10 cellular contexts compared by ENCODE assay signal in genomic region chr1:201696217-201696761, GRCh38.
DNase-seq lines count a peak whose midpoint lies in the region; ATAC-seq and TF ChIP-seq lines count a peak whose summit lies in the region.
"Had no signal": no experiment of that assay in that cellular context is flagged by ENCODE, and none has a peak within 500 bp of the region (broad histone marks: within the 10 kb centered on the region; RNA-seq: fewer than 3 reads in every experiment).

No MANE protein-coding gene starts in this region.

- ATAC-seq in body of pancreas (peak; percentile 35), HG02885 (IDR thresholded peaks at IDR 0.05; ENCODE audit: poor library complexity, unreplicated experiment) (no peak)

- TF ChIP-seq POLR2A in body of pancreas (IDR thresholded peaks at IDR 0.05), result no peak

- H3K36me3 ChIP-seq in body of pancreas (replicated peaks in 1 of 2; ENCODE audit: insufficient read depth in 1 of 2, low read depth in 2 of 2) (no peaks in the 10 kb centered on the region), SJCRH30 (peaks cover 16% of the 10 kb centered on the region; the same call in 1 of the 2 replicates)

- no peak for TF ChIP-seq CTCF in HFF-Myc (IDR thresholded peaks at IDR 0.05; ENCODE audit: low read depth, low read length, missing control alignments)
- TF ChIP-seq CTCF in body of pancreas (IDR thresholded peaks at IDR 0.05), result no peak

- peak; percentile 55 for DNase-seq in HFF-Myc (ENCODE audit: extremely low read depth, low read depth)
- DNase-seq in body of pancreas, result peak in 3 of 4 donors; percentile 47 to 58 (median 55)
- DNase-seq in inferior parietal cortex (ENCODE audit: extremely low spot score), result peak; percentile 67
- DNase-seq in substantia nigra (lab: John Stamatoyannopoulos, UW), result peak in 43 of 49 donors; percentile 28 to 92 (median 72)
- no peak for DNase-seq in retina
- no peak for DNase-seq in activated effector memory CD4-positive, alpha-beta T cell treated with Interleukin-2 at 50 U/mL for 16 hours
- DNase-seq in SJCRH30, result no peak
- DNase-seq: activated CD4-positive, alpha-beta memory T cell treated with anti-CD3 and anti-CD28 coated beads, Interleukin-2, amount 10 ng/mL, durations not matched to agents 7 days and 5 days had no signal

- H3K27ac ChIP-seq in body of pancreas (no peak overlapping the region), substantia nigra (ENCODE audit: low read depth, low read length, poor library complexity, severe bottlenecking) (no peak overlapping the region), SJCRH30 (no peak overlapping the region)
- H3K27ac ChIP-seq: KMS-11 had no signal

- H3K4me3 ChIP-seq in HFF-Myc (replicated peaks; ENCODE audit: low read depth, low read length) (no peak overlapping the region), body of pancreas (no peak overlapping the region), SJCRH30 (no peak overlapping the region)

- H3K4me1 ChIP-seq in body of pancreas (no peaks in the 10 kb centered on the region), SJCRH30 (peaks cover 21% of the 10 kb centered on the region)

- no peaks in the 10 kb centered on the region for H3K27me3 ChIP-seq in body of pancreas
- no peaks in the 10 kb centered on the region for H3K27me3 ChIP-seq in SJCRH30

- WGBS in body of pancreas, 2 donors, result 66 to 67% methylated on average over 12 to 13 of the region's 13 CpGs

- no peaks in the 10 kb centered on the region for H3K9me3 ChIP-seq in body of pancreas
- H3K9me3 ChIP-seq in SJCRH30 (replicated peaks), result 0 out of 2 replicates have a peak, but pooled peaks cover 2% of the 10 kb centered on the region

- intact Hi-C loops in body of pancreas (cut with DNase I), result no loop called here

Comparison
In these comparisons a context has a peak if more than half of its experiments do, and no peak if none do; other contexts are left out.
1. DNase-seq: peak in HFF-Myc (single experiment), body of pancreas (3 of 4), inferior parietal cortex (single experiment) and substantia nigra (43 of 49); none in retina (single experiment), activated effector memory CD4-positive, alpha-beta T cell treated with Interleukin-2 at 50 U/mL for 16 hours (single experiment) and SJCRH30 (0 of 2).